Comparison of ENCODE assay signal across 14 cellular contexts in the genomic region with DNA sequence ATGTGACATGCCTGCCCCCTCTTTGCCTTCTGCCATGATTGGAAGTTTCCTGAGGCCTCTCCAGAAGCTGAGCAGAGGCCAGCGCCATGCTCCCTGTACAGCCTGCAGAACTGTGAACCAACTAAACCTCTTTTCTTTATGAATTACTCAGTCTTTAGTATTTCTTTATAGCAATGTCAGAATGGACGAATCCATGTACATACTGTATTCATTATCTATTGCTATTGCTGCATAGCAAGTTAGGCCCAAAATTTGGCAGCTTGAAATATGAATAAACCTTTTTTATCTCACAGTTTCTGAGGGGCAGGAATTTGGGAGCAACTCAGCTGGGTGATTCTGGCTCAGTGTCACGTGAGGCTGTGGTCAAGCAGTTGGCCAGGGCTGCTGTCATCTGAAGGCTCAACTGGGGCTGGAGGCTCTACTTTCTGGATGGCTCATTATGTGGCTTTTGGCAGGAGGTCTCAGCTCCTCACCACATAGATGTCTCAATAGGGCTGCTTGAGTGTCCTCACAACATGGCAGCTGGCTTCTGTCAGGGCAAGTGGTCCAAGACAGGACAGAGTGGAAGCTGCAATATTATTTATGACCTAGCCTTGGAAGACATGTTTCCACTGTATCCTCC. TPM values are rescaled to one million over a fixed set of nuclear protein-coding genes. Genes with fewer than 3 reads are reported as not detected.
DNase-seq lines count a peak whose midpoint lies in the region; ATAC-seq and TF ChIP-seq lines count a peak whose summit lies in the region.
"Had no signal": no experiment of that assay in that cellular context is flagged by ENCODE, and none has a peak within 500 bp of the region (broad histone marks: within the 10 kb centered on the region; RNA-seq: fewer than 3 reads in every experiment).

No MANE protein-coding gene starts in this region.

- H3K27ac ChIP-seq in HEK293 (ENCODE audit: extremely low read depth, low read depth, low read length) (no peak overlapping the region), Karpas-422 (ENCODE audit: low read length) (no peak overlapping the region)
- H3K27ac ChIP-seq: BLaER1 had no signal

- H3K4me1 Mint-ChIP-seq in activated CD4-positive, alpha-beta memory T cell treated with anti-CD3 and anti-CD28 coated beads for 36 hours (ENCODE audit: low read depth), result peaks cover 6% of the 10 kb centered on the region
- H3K4me1 Mint-ChIP-seq in activated CD4-positive, alpha-beta memory T cell treated with anti-CD3 and anti-CD28 coated beads, Interleukin-2, amount 10 ng/mL, durations not matched to agents 7 days and 5 days, result peaks cover 18% of the 10 kb centered on the region
- H3K4me1 Mint-ChIP-seq in activated T-helper 17 cell treated with anti-CD3 and anti-CD28 coated beads, Interleukin-2, amount 50 U/mL, for 72 hours, result peaks cover 6% of the 10 kb centered on the region

- H3K36me3 Mint-ChIP-seq in activated CD4-positive, alpha-beta memory T cell treated with anti-CD3 and anti-CD28 coated beads for 36 hours, result peaks cover 22% of the 10 kb centered on the region
- H3K36me3 Mint-ChIP-seq in activated CD4-positive, alpha-beta memory T cell treated with anti-CD3 and anti-CD28 coated beads, Interleukin-2, amount 10 ng/mL, durations not matched to agents 7 days and 5 days (ENCODE audit: low read depth), result peaks cover 34% of the 10 kb centered on the region
- H3K36me3 Mint-ChIP-seq in activated T-helper 17 cell treated with anti-CD3 and anti-CD28 coated beads, Interleukin-2, amount 50 U/mL, for 72 hours (ENCODE audit: low read depth), result no peaks in the 10 kb centered on the region
- H3K36me3 Mint-ChIP-seq: CD4-positive, CD25-positive, alpha-beta regulatory T cell had no signal

- no peak overlapping the region for H2AFZ ChIP-seq in Karpas-422 (ENCODE audit: low read length)

- H3K27ac Mint-ChIP-seq in activated CD4-positive, alpha-beta memory T cell treated with anti-CD3 and anti-CD28 coated beads for 36 hours, result peak overlapping the region; percentile 34
- H3K27ac Mint-ChIP-seq in activated CD4-positive, alpha-beta memory T cell treated with anti-CD3 and anti-CD28 coated beads, Interleukin-2, amount 10 ng/mL, durations not matched to agents 7 days and 5 days, result no peak overlapping the region
- peak overlapping the region; percentile 7 for H3K27ac Mint-ChIP-seq in activated T-helper 17 cell treated with anti-CD3 and anti-CD28 coated beads, Interleukin-2, amount 50 U/mL, for 72 hours

- H3K9me2 ChIP-seq in Karpas-422 (replicated peaks; ENCODE audit: insufficient read depth, low read length), result no peaks in the 10 kb centered on the region

- CTCF ChIA-PET in activated CD4-positive, alpha-beta memory T cell treated with anti-CD3 and anti-CD28 coated beads for 36 hours (lab: Charles Lee), result no interaction called here
- CTCF ChIA-PET in activated CD4-positive, alpha-beta memory T cell treated with anti-CD3 and anti-CD28 coated beads, Interleukin-2, amount 10 ng/mL, durations not matched to agents 7 days and 5 days (lab: Charles Lee), result interaction anchor here (2.2 kb wide), 1 partner anchor 8 kb away, joined by 10 read pairs; no protein-coding TSS in a partner anchor
- CTCF ChIA-PET in HEK293 (lab: Yijun Ruan, JAX), result interaction anchor here (0.6 to 1.4 kb wide), 2 partner anchors 32 to 40 kb away, joined by 3 read pairs; a partner anchor contains a TSS

- no peaks in the 10 kb centered on the region for H4K20me1 ChIP-seq in Karpas-422 (ENCODE audit: insufficient read depth, low read depth, low read length)
- H4K20me1 ChIP-seq: BLaER1 had no signal

- POLR2A ChIA-PET in activated CD4-positive, alpha-beta memory T cell treated with anti-CD3 and anti-CD28 coated beads for 36 hours (lab: Charles Lee), result interaction anchor here (0.7 to 1.0 kb wide), 2 partner anchors 9 to 11 kb away, joined by 3 read pairs; no protein-coding TSS in a partner anchor
- POLR2A ChIA-PET in activated CD4-positive, alpha-beta memory T cell treated with anti-CD3 and anti-CD28 coated beads, Interleukin-2, amount 10 ng/mL, durations not matched to agents 7 days and 5 days (lab: Charles Lee), result interaction anchor here (1.1 to 1.5 kb wide), 5 partner anchors 9 to 36 kb away, joined by 3 to 5 read pairs (median 4); no protein-coding TSS in a partner anchor
- POLR2A ChIA-PET in HEK293 (lab: Yijun Ruan, JAX), result no interaction called here

- H3K27me3 ChIP-seq in Karpas-422 (ENCODE audit: low read length), result no peaks in the 10 kb centered on the region; the same call in 1 of the 2 replicates
- H3K27me3 ChIP-seq: BLaER1 had no signal

- intact Hi-C loops in activated CD4-positive, alpha-beta memory T cell treated with anti-CD3 and anti-CD28 coated beads for 36 hours (cut with micrococcal nuclease), result no loop called here

- no peak for DNase-seq in activated CD4-positive, alpha-beta memory T cell treated with anti-CD3 and anti-CD28 coated beads for 36 hours
- DNase-seq in activated CD4-positive, alpha-beta memory T cell treated with anti-CD3 and anti-CD28 coated beads, Interleukin-2, amount 10 ng/mL, durations not matched to agents 7 days and 5 days, result no peak
- DNase-seq in foreskin melanocyte (peak; percentile 5), Karpas-422 (no peak)
- no peak for DNase-seq in effector CD4-positive, alpha-beta T cell
- DNase-seq: 8988T; AML-193; CD4-positive, CD25-positive, alpha-beta regulatory T cell; DMS53; GF-D8 had no signal

- H3K27me3 Mint-ChIP-seq in activated CD4-positive, alpha-beta memory T cell treated with anti-CD3 and anti-CD28 coated beads for 36 hours, result no peaks in the 10 kb centered on the region
- H3K27me3 Mint-ChIP-seq in activated CD4-positive, alpha-beta memory T cell treated with anti-CD3 and anti-CD28 coated beads, Interleukin-2, amount 10 ng/mL, durations not matched to agents 7 days and 5 days, result no peaks in the 10 kb centered on the region
- no peaks in the 10 kb centered on the region for H3K27me3 Mint-ChIP-seq in activated T-helper 17 cell treated with anti-CD3 and anti-CD28 coated beads, Interleukin-2, amount 50 U/mL, for 72 hours
- H3K27me3 Mint-ChIP-seq: CD4-positive, CD25-positive, alpha-beta regulatory T cell had no signal

- no peak overlapping the region for H3K4me2 ChIP-seq in Karpas-422 (ENCODE audit: low read depth, low read length, poor library complexity, severe bottlenecking)
- H3K4me2 ChIP-seq: BLaER1 had no signal

- ATAC-seq in activated T-helper 17 cell treated with anti-CD3 and anti-CD28 coated beads, Interleukin-2, amount 50 U/mL, for 72 hours (replicated peaks), result no peak
- ATAC-seq: HCT116 had no signal

- H3K4me3 ChIP-seq in HEK293 (ENCODE audit: low read depth, low read length) (no peak overlapping the region), Karpas-422 (ENCODE audit: low read length) (no peak overlapping the region)
- H3K4me3 ChIP-seq: BLaER1 had no signal

- H3K36me3 ChIP-seq in HEK293 (ENCODE audit: control insufficient read depth in 2 of 2, insufficient read depth in 1 of 2, low read length in 2 of 2), result no peaks in the 10 kb centered on the region
- no peaks in the 10 kb centered on the region for H3K36me3 ChIP-seq in Karpas-422 (ENCODE audit: insufficient read depth, low read length)
- H3K36me3 ChIP-seq: BLaER1 had no signal

- H3K9me3 Mint-ChIP-seq in activated CD4-positive, alpha-beta memory T cell treated with anti-CD3 and anti-CD28 coated beads for 36 hours, result peaks cover 31% of the 10 kb centered on the region
- peaks cover 28% of the 10 kb centered on the region for H3K9me3 Mint-ChIP-seq in activated CD4-positive, alpha-beta memory T cell treated with anti-CD3 and anti-CD28 coated beads, Interleukin-2, amount 10 ng/mL, durations not matched to agents 7 days and 5 days
- H3K9me3 Mint-ChIP-seq in activated T-helper 17 cell treated with anti-CD3 and anti-CD28 coated beads, Interleukin-2, amount 50 U/mL, for 72 hours, result peaks cover 4% of the 10 kb centered on the region

- H3K9me3 ChIP-seq in HEK293 (ENCODE audit: control insufficient read depth, insufficient read depth, low read depth, low read length), result no peaks in the 10 kb centered on the region
- peaks cover 11% of the 10 kb centered on the region for H3K9me3 ChIP-seq in Karpas-422 (ENCODE audit: low read length)

- no peak for TF ChIP-seq CTCF in HEK293 (tag by site-specific recombination; IDR thresholded peaks at IDR 0.05)

- no peak overlapping the region for H3K4me3 Mint-ChIP-seq in activated CD4-positive, alpha-beta memory T cell treated with anti-CD3 and anti-CD28 coated beads for 36 hours
- H3K4me3 Mint-ChIP-seq in activated CD4-positive, alpha-beta memory T cell treated with anti-CD3 and anti-CD28 coated beads, Interleukin-2, amount 10 ng/mL, durations not matched to agents 7 days and 5 days, result no peak overlapping the region
- H3K4me3 Mint-ChIP-seq in activated T-helper 17 cell treated with anti-CD3 and anti-CD28 coated beads, Interleukin-2, amount 50 U/mL, for 72 hours, result no peak overlapping the region
- H3K4me3 Mint-ChIP-seq: CD4-positive, CD25-positive, alpha-beta regulatory T cell had no signal

- H3K4me1 ChIP-seq in HEK293 (ENCODE audit: control insufficient read depth, insufficient read depth, low read length), result no peaks in the 10 kb centered on the region
- peaks cover 7% of the 10 kb centered on the region; the same call in 1 of the 2 replicates for H3K4me1 ChIP-seq in Karpas-422 (ENCODE audit: low read length)

- no peaks in the 10 kb centered on the region for H3K79me2 ChIP-seq in Karpas-422 (ENCODE audit: low read length)

- H3K9ac ChIP-seq in Karpas-422 (ENCODE audit: low read length), result no peak overlapping the region
- H3K9ac ChIP-seq: BLaER1 had no signal

TF ChIP-seq in HEK293, 187 proteins besides CTCF, POLR2A, EP300 and RAD21 (continues in another document):
- TF ChIP-seq ZNF571 (tag by site-specific recombination; IDR thresholded peaks at IDR 0.05), result no peak

RNA-seq across cellular contexts. Expression of a gene that starts 40.0 kb away (rescaled TPM):
- total RNA-seq in activated CD4-positive, alpha-beta memory T cell treated with anti-CD3 and anti-CD28 coated beads for 36 hours, result 100 to 1,000 TPM; 146 to 152 TPM
- total RNA-seq in activated CD4-positive, alpha-beta memory T cell treated with anti-CD3 and anti-CD28 coated beads, Interleukin-2, amount 10 ng/mL, durations not matched to agents 7 days and 5 days, result 100 to 1,000 TPM; 136 to 142 TPM
- 100 to 1,000 TPM in 1 of 2 donors, 10 to 100 TPM in 1; 89.7 to 124 TPM for total RNA-seq in activated T-helper 17 cell treated with anti-CD3 and anti-CD28 coated beads, Interleukin-2, amount 50 U/mL, for 72 hours
- 2.9 and 8.1 TPM in 2 replicates for total RNA-seq in Karpas-422 (2014; rRNA removed; shearing (Covaris generic); ENCODE audit: low replicate concordance)

RNA-seq across cellular contexts. Expression of a gene that starts 53.1 kb away (rescaled TPM):
- not detected for total RNA-seq in activated CD4-positive, alpha-beta memory T cell treated with anti-CD3 and anti-CD28 coated beads for 36 hours
- not detected for total RNA-seq in activated CD4-positive, alpha-beta memory T cell treated with anti-CD3 and anti-CD28 coated beads, Interleukin-2, amount 10 ng/mL, durations not matched to agents 7 days and 5 days
- not detected for total RNA-seq in activated T-helper 17 cell treated with anti-CD3 and anti-CD28 coated beads, Interleukin-2, amount 50 U/mL, for 72 hours
- total RNA-seq in Karpas-422 (2014; rRNA removed; shearing (Covaris generic); ENCODE audit: low replicate concordance), result not detected in 2 replicates
- total RNA-seq: CD4-positive, CD25-positive, alpha-beta regulatory T cell had no signal

RNA-seq across cellular contexts. Expression of a gene that starts 57.4 kb away (rescaled TPM):
- not detected for total RNA-seq in activated CD4-positive, alpha-beta memory T cell treated with anti-CD3 and anti-CD28 coated beads for 36 hours
- not detected for total RNA-seq in activated CD4-positive, alpha-beta memory T cell treated with anti-CD3 and anti-CD28 coated beads, Interleukin-2, amount 10 ng/mL, durations not matched to agents 7 days and 5 days
- total RNA-seq in activated T-helper 17 cell treated with anti-CD3 and anti-CD28 coated beads, Interleukin-2, amount 50 U/mL, for 72 hours, result not detected
- not detected in 2 replicates for total RNA-seq in Karpas-422 (2014; rRNA removed; shearing (Covaris generic); ENCODE audit: low replicate concordance)
- total RNA-seq: CD4-positive, CD25-positive, alpha-beta regulatory T cell had no signal
